8 cellular contexts compared by ENCODE assay signal in the genomic region with DNA sequence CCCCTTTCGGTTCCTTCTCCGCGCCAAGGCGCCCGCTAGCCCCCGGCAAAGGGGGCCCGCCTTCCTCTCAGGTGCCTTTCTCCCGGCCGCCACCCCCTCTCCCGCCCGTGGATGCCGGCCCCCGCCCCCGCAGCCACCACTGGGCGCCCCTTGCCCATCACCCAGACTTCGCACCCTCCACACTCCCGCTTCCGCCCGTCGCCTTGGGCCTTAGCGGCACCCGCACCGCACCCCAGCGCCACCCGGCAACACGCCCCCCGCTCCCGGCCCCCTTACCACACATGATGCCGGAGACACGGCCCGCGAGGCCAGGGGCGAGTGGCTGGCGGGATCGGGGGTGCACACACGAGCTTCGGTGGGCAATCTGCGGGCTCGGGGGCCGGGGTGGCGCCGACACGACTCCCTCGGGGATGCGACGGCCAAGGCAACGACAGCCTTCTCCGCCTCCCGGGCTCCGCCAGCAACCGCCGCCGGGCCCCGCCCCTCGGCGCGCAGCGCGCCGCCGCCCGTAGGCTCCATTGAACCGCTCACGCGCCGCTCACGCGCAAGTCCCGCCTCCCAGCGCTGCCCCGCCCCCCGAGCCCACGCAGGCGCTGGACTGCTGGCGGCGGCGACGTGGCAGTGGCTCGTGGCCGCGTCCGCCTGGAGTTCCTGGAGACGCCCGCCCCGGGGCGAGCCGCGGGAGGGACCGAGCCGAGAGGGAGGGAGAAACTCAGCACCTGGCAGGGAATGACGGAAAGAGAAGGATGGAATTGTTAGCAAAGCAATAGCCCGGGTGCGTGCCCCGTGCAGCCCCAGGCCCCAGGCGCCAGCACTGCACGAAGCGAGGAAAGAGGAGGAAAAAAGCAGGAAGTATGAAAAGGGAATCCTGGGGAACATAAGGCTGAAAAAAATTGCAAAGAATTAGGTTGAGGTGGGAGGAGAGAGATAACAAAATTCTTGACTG. TPM values are rescaled to one million over a fixed set of nuclear protein-coding genes. Genes with fewer than 3 reads are reported as not detected.
DNase-seq lines count a peak whose midpoint lies in the region; ATAC-seq, FAIRE-seq and TF ChIP-seq lines count a peak whose summit lies in the region.

A gene (minus strand): TSS at position 439 of the 946 bp plus-strand sequence. CDS start 156 bp downstream, at position 283.

- no peaks in the 10 kb centered on the region for H3K9me3 ChIP-seq in kidney (ENCODE audit: control insufficient read depth in 1 of 2, low read length in 2 of 2)

- H3K9ac ChIP-seq in kidney (ENCODE audit: low read length in 2 of 2), result peak within 1 kb of the TSS; percentile 63 to 70

- peak; percentile 87 for DNase-seq in AG09319 (ENCODE audit: extremely low read depth, low read depth)
- peak; percentile 82 for DNase-seq in NCI-H446 treated with DMSO at 0.1 percent for 48 hours (lab: John Stamatoyannopoulos, UW)
- DNase-seq in activated CD4-positive, CD25-positive, alpha-beta regulatory T cell treated with anti-CD3 and anti-CD28 coated beads, Interleukin-2, amount 50 U/mL, for 72 hours, result peak; percentile 97
- DNase-seq in cerebellar cortex (ENCODE audit: low spot score), result peak; percentile 92
- DNase-seq in kidney, result peak; percentile 98
- peak; percentile 83 to 93 for DNase-seq in stimulated activated CD4-positive, alpha-beta T cell treated with anti-CD3 and anti-CD28 coated beads, Interleukin-15, amount 100 ng/mL, for 1 hour (ENCODE audit: low read depth in 1 of 2, low spot score in 1 of 2)

- FAIRE-seq in kidney (lab: Jason Lieb, UNC), result no peak

- peaks cover 7 to 9% of the 10 kb centered on the region in 2 donors for H3K4me1 ChIP-seq in kidney (ENCODE audit: control insufficient read depth in 1 of 2, insufficient read depth in 1 of 2, low read depth in 1 of 2, low read length in 2 of 2)

- intact Hi-C loops in kidney (cut with DNase I), result no loop called here

- H3K4me3 ChIP-seq in kidney (ENCODE audit: low read length in 2 of 2), result peak within 1 kb of the TSS; percentile 64 to 80

- H3K36me3 ChIP-seq in kidney (ENCODE audit: control insufficient read depth in 1 of 2, insufficient read depth in 2 of 2, low read length in 2 of 2), result no peaks in the 10 kb centered on the region

- peak; percentile 78 for ATAC-seq in GM19043 (IDR thresholded peaks at IDR 0.05; ENCODE audit: low read depth, unreplicated experiment)
- ATAC-seq in HG03354 (IDR thresholded peaks at IDR 0.05; ENCODE audit: poor library complexity, severe bottlenecking, unreplicated experiment), result peak; percentile 90

- TF ChIP-seq CTCF in AG09319 (IDR thresholded peaks at IDR 0.05; ENCODE audit: low read depth, low read length) (no peak), kidney (IDR thresholded peaks at IDR 0.05; ENCODE audit: borderline replicate concordance, extremely low read depth, insufficient read depth) (no peak)

- peak within 1 kb of the TSS; percentile 74 to 78 for H3K27ac ChIP-seq in kidney (ENCODE audit: low read depth in 2 of 2, low read length in 2 of 2)

RNA-seq across cellular contexts. Expression of the gene that starts here (rescaled TPM):
- total RNA-seq in kidney, result 43.1 TPM
- 9.5 TPM for polyA plus RNA-seq in kidney (ENCODE audit: insufficient read depth, low read depth, low replicate concordance)

Comparison
In these comparisons a context has a peak if more than half of its experiments do, and no peak if none do; other contexts are left out.
1. Peak in every context shown above with its lines: DNase-seq, ATAC-seq, H3K4me3 ChIP-seq and H3K27ac ChIP-seq.